9 cellular contexts compared by ENCODE assay signal in genomic region chr5:1634337-1634661, GRCh38.
A peak's percentile ranks its signal among the peaks of the same experiment; 100 is the strongest.
DNase-seq lines count a peak whose midpoint lies in the region; ATAC-seq and TF ChIP-seq lines count a peak whose summit lies in the region.
"Had no signal": no experiment of that assay in that cellular context is flagged by ENCODE, and none has a peak within 500 bp of the region (broad histone marks: within the 10 kb centered on the region; RNA-seq: fewer than 3 reads in every experiment).

No MANE protein-coding gene starts in this region.

- H2BK12ac ChIP-seq in mesenchymal stem cell (ENCODE audit: low read length in 2 of 2): peak overlapping the region in 1 of 2 experiments; percentile 42

- peak overlapping the region; percentile 83 for H2BK15ac ChIP-seq in mesenchymal stem cell (ENCODE audit: low read depth, poor library complexity, severe bottlenecking)

- H2BK120ac ChIP-seq in mesenchymal stem cell (ENCODE audit: low read depth, low read length): peak overlapping the region; percentile 61

- H3K4me3 ChIP-seq in heart left ventricle (peak overlapping the region; percentile 54 to 94 (median 76)), brain microvascular endothelial cell (ENCODE audit: low read depth, low read length) (peak overlapping the region; percentile 35), mesenchymal stem cell (ENCODE audit: insufficient read depth in 1 of 2, low read depth in 1 of 2, low read length in 2 of 2) (peak overlapping the region; percentile 75 to 88), upper lobe of right lung (peak overlapping the region; percentile 68)

- H4K8ac ChIP-seq in mesenchymal stem cell (ENCODE audit: low read length): peak overlapping the region; percentile 99

- H3K4me1 ChIP-seq in heart left ventricle (peaks cover 0 to 8% (median 0%) of the 10 kb centered on the region in 12 donors), mesenchymal stem cell (ENCODE audit: control insufficient read depth, insufficient read depth, low read depth, low read length) (peaks cover 4% of the 10 kb centered on the region), upper lobe of right lung (no peaks in the 10 kb centered on the region)

- WGBS in heart left ventricle, 4 donors: 34 to 45% (median 44%) methylated on average over 17 to 18 of the region's 18 CpGs
- WGBS in mesenchymal stem cell: 62% methylated on average over 10 of the region's 18 CpGs

- peak overlapping the region; percentile 90 for H3K9ac ChIP-seq in mesenchymal stem cell (ENCODE audit: low read length)

- intact Hi-C loops in heart left ventricle (cut with DNase I): loop anchor here in 2 of 10 donors (5.0 to 10.0 kb wide), 2 partner anchors 112 to 139 kb away; partner anchors contain the start of gene LPCAT1 (in 1 of the 2)
- intact Hi-C loops in Right ventricle myocardium inferior (cut with DNase I): no loop called here
- intact Hi-C loops in upper lobe of right lung (cut with DNase I): no loop called here

- TF ChIP-seq POLR2A in heart left ventricle (IDR thresholded peaks at IDR 0.05): no peak

- H3K79me1 ChIP-seq in mesenchymal stem cell (replicated peaks; ENCODE audit: low read length, poor library complexity, severe bottlenecking): no peaks in the 10 kb centered on the region

- TF ChIP-seq CTCF in heart left ventricle (IDR thresholded peaks at IDR 0.05): no peak
- no peak for TF ChIP-seq CTCF in brain microvascular endothelial cell (IDR thresholded peaks at IDR 0.05; ENCODE audit: low read depth, low read length, missing control alignments)
- TF ChIP-seq CTCF in upper lobe of right lung (IDR thresholded peaks at IDR 0.05): no peak

- H3K4me2 ChIP-seq in mesenchymal stem cell (ENCODE audit: low read length, poor library complexity, severe bottlenecking): peak overlapping the region; percentile 84

- in situ Hi-C loops in brain microvascular endothelial cell (cut with HindIII; ENCODE audit: low pct_ligation_motif_present, low sequenced_read_pairs): no loop called here

- no peak for ATAC-seq in heart left ventricle
- ATAC-seq in Right ventricle myocardium inferior: no peak
- ATAC-seq in upper lobe of right lung: no peak
- no peak for ATAC-seq in HG03159 (IDR thresholded peaks at IDR 0.05; ENCODE audit: unreplicated experiment)
- no peak for ATAC-seq in GM21360 (IDR thresholded peaks at IDR 0.05; ENCODE audit: unreplicated experiment)

- no peak overlapping the region for H2AK5ac ChIP-seq in mesenchymal stem cell (ENCODE audit: low read length, severe bottlenecking)

- peak overlapping the region; percentile 88 to 96 for H3K18ac ChIP-seq in mesenchymal stem cell (ENCODE audit: low read depth in 1 of 2, low read length in 2 of 2)

- peak overlapping the region in 1 of 2 experiments; percentile 87 for H3K14ac ChIP-seq in mesenchymal stem cell (ENCODE audit: low read length in 2 of 2)

- peak overlapping the region; percentile 19 for H2BK5ac ChIP-seq in mesenchymal stem cell (ENCODE audit: low read depth, low read length, poor library complexity, severe bottlenecking)

- peak overlapping the region; percentile 93 for H2AFZ ChIP-seq in mesenchymal stem cell (ENCODE audit: low read depth, low read length)

- H3K36me3 ChIP-seq in heart left ventricle (peaks cover 0 to 5% (median 0%) of the 10 kb centered on the region in 9 donors), brain microvascular endothelial cell (replicated peaks) (no peaks in the 10 kb centered on the region), mesenchymal stem cell (ENCODE audit: control insufficient read depth in 1 of 2, insufficient read depth in 2 of 2, low read depth in 1 of 2, low read length in 2 of 2) (peaks cover 0 to 5% of the 10 kb centered on the region in 2 experiments), upper lobe of right lung (no peaks in the 10 kb centered on the region)

- H3K9me3 ChIP-seq in heart left ventricle (no peaks in the 10 kb centered on the region), mesenchymal stem cell (ENCODE audit: control insufficient read depth, low read length) (no peaks in the 10 kb centered on the region), upper lobe of right lung (no peaks in the 10 kb centered on the region)

- H3K27ac ChIP-seq in heart left ventricle: peak overlapping the region in 11 of 12 donors; percentile 47 to 92 (median 84)
- H3K27ac ChIP-seq in brain microvascular endothelial cell: no peak overlapping the region
- no peak overlapping the region for H3K27ac ChIP-seq in mesenchymal stem cell (ENCODE audit: low read length, poor library complexity, severe bottlenecking)
- peak overlapping the region; percentile 85 for H3K27ac ChIP-seq in upper lobe of right lung
- H3K27ac ChIP-seq: epithelial cell of prostate had no signal

- DNase-seq in heart left ventricle: no peak
- no peak for DNase-seq in Right ventricle myocardium inferior (ENCODE audit: missing footprints)
- DNase-seq in brain microvascular endothelial cell: no peak
- DNase-seq in mesenchymal stem cell: no peak
- no peak for DNase-seq in upper lobe of right lung
- no peak for DNase-seq in mucosa of gallbladder (ENCODE audit: low spot score)

- peaks cover 0 to 3% (median 0%) of the 10 kb centered on the region in 9 donors for H3K27me3 ChIP-seq in heart left ventricle
- peaks cover 15% of the 10 kb centered on the region for H3K27me3 ChIP-seq in brain microvascular endothelial cell (replicated peaks)
- peaks cover 5 to 13% of the 10 kb centered on the region in 2 experiments for H3K27me3 ChIP-seq in mesenchymal stem cell (ENCODE audit: control insufficient read depth in 1 of 2, insufficient read depth in 1 of 2, low read length in 2 of 2)
- no peaks in the 10 kb centered on the region for H3K27me3 ChIP-seq in upper lobe of right lung

- H4K91ac ChIP-seq in mesenchymal stem cell (ENCODE audit: low read length): peak overlapping the region; percentile 86

- peak overlapping the region in 1 of 2 experiments; percentile 11 for H3K23ac ChIP-seq in mesenchymal stem cell (ENCODE audit: low read length in 2 of 2)

- H3K4ac ChIP-seq in mesenchymal stem cell (ENCODE audit: low read depth in 1 of 2, low read length in 2 of 2): peak overlapping the region; percentile 81

Comparison
In these comparisons a context has a peak if more than half of its experiments do, and no peak if none do; other contexts are left out.
1. H3K27ac ChIP-seq: peak in heart left ventricle (11 of 12) and upper lobe of right lung (single experiment); none in brain microvascular endothelial cell (single experiment) and mesenchymal stem cell (single experiment).
2. Peak in every context shown above with its lines, with median percentiles within 50 percentile points of each other: H3K4me3 ChIP-seq.